Comparison of ENCODE assay signal across 2 cellular contexts in the genomic region with DNA sequence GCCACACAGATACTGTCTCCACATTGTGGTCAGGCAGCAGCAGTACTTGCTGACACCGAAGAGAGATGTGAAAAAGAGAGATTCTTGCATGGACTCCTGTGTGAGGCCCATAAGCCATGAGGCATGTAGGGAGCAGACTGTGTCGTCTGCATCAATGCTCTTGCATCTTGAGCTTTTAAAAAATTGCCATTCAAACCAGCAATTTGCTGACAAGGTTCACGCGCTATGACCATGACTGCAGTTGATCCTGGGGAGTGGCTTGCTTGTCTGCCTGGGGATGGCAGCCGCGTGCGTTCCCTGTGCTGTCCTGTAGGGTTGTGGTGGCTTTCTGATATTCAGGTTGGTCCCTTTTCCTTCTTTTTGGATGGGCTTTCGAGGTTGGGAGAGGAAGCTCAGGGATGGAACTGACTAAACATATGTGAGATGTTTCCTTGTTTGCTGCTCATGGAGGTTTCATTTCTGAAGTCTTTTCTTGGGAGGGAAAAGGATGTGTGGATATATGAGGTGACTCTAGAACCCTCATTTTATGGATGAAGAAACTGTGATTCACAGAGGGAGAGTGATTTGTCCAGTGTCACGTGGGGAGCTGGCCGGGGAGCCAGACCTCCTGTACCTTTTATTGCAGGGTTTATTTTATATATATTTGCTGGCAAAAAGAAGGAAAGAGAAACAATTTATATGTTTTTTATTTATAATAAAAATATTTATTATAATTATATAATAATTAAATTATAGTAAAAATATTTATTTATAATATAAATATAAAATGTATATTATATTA.
TF ChIP-seq lines count a peak whose summit lies in the region.

No MANE protein-coding gene starts in this region.

TF ChIP-seq in HEK293T, 16 proteins besides CTCF, POLR2A, EP300 and RAD21:
- TF ChIP-seq ZNF384 (IDR thresholded peaks at IDR 0.05) (no peak), TARDBP (IDR thresholded peaks at IDR 0.05) (no peak), NFRKB (IDR thresholded peaks at IDR 0.05) (no peak), ARNT (IDR thresholded peaks at IDR 0.05) (no peak), LEF1 (IDR thresholded peaks at IDR 0.05; ENCODE audit: borderline replicate concordance) (no peak), SUZ12 (IDR thresholded peaks at IDR 0.05) (no peak), FOXM1 (IDR thresholded peaks at IDR 0.05; ENCODE audit: borderline replicate concordance) (no peak), BHLHE40 (IDR thresholded peaks at IDR 0.05; ENCODE audit: borderline replicate concordance) (no peak), HDGF (IDR thresholded peaks at IDR 0.05; ENCODE audit: borderline replicate concordance) (no peak), FOXA1 (IDR thresholded peaks at IDR 0.05) (no peak), FOXK2 (IDR thresholded peaks at IDR 0.05) (no peak), L3MBTL2 (conservative IDR thresholded peaks at IDR 0.05) (no peak), ELF4 (IDR thresholded peaks at IDR 0.05) (no peak), SP1 (IDR thresholded peaks at IDR 0.05) (no peak), CTBP1 (IDR thresholded peaks at IDR 0.05; ENCODE audit: borderline replicate concordance) (no peak)
- TF ChIP-seq, protein P1, sequence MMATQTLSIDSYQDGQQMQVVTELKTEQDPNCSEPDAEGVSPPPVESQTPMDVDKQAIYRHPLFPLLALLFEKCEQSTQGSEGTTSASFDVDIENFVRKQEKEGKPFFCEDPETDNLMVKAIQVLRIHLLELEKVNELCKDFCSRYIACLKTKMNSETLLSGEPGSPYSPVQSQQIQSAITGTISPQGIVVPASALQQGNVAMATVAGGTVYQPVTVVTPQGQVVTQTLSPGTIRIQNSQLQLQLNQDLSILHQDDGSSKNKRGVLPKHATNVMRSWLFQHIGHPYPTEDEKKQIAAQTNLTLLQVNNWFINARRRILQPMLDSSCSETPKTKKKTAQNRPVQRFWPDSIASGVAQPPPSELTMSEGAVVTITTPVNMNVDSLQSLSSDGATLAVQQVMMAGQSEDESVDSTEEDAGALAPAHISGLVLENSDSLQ (IDR thresholded peaks at IDR 0.05), result no peak

TF ChIP-seq in HepG2, 621 proteins besides CTCF, POLR2A, EP300 and RAD21:
- TF ChIP-seq POGZ (CRISPR knock-in tag; IDR thresholded peaks at IDR 0.05) (0 out of 2 replicates have a peak, but pooled peaks have one; percentile 37), ZNF451 (CRISPR knock-in tag; IDR thresholded peaks at IDR 0.05) (no peak), TRIM24 (CRISPR knock-in tag; IDR thresholded peaks at IDR 0.05) (no peak), ZNF776 (CRISPR knock-in tag; IDR thresholded peaks at IDR 0.05) (no peak), NR2F2 (IDR thresholded peaks at IDR 0.05; ENCODE audit: borderline replicate concordance, low read depth) (no peak), MAZ (IDR thresholded peaks at IDR 0.05; ENCODE audit: borderline replicate concordance, low read depth, low read length) (no peak), MAZ (CRISPR knock-in tag; IDR thresholded peaks at IDR 0.05; ENCODE audit: low read depth) (no peak), ZNF720 (CRISPR knock-in tag; IDR thresholded peaks at IDR 0.05) (no peak), ZFY (CRISPR knock-in tag; IDR thresholded peaks at IDR 0.05) (no peak), ZNF766 (CRISPR knock-in tag; IDR thresholded peaks at IDR 0.05; ENCODE audit: borderline replicate concordance) (no peak), DNMT3B (CRISPR knock-in tag; conservative IDR thresholded peaks at IDR 0.05) (no peak), ZNF644 (CRISPR knock-in tag; IDR thresholded peaks at IDR 0.05; ENCODE audit: low read depth) (0 out of 2 replicates have a peak, but pooled peaks have one; percentile 19), ZSCAN12 (CRISPR knock-in tag; IDR thresholded peaks at IDR 0.05) (no peak), BRD4 (CRISPR knock-in tag; IDR thresholded peaks at IDR 0.05) (no peak), ZSCAN25 (CRISPR knock-in tag; IDR thresholded peaks at IDR 0.05) (no peak), ZNF772 (CRISPR knock-in tag; IDR thresholded peaks at IDR 0.05) (no peak), HOXA3 (CRISPR knock-in tag; IDR thresholded peaks at IDR 0.05) (0 out of 2 replicates have a peak, but pooled peaks have one; percentile 19), SIN3A (IDR thresholded peaks at IDR 0.05; ENCODE audit: borderline replicate concordance, low read depth, low read length) (no peak), KDM5B (CRISPR knock-in tag; IDR thresholded peaks at IDR 0.05; ENCODE audit: borderline replicate concordance) (no peak)
- TF ChIP-seq, protein P2, sequence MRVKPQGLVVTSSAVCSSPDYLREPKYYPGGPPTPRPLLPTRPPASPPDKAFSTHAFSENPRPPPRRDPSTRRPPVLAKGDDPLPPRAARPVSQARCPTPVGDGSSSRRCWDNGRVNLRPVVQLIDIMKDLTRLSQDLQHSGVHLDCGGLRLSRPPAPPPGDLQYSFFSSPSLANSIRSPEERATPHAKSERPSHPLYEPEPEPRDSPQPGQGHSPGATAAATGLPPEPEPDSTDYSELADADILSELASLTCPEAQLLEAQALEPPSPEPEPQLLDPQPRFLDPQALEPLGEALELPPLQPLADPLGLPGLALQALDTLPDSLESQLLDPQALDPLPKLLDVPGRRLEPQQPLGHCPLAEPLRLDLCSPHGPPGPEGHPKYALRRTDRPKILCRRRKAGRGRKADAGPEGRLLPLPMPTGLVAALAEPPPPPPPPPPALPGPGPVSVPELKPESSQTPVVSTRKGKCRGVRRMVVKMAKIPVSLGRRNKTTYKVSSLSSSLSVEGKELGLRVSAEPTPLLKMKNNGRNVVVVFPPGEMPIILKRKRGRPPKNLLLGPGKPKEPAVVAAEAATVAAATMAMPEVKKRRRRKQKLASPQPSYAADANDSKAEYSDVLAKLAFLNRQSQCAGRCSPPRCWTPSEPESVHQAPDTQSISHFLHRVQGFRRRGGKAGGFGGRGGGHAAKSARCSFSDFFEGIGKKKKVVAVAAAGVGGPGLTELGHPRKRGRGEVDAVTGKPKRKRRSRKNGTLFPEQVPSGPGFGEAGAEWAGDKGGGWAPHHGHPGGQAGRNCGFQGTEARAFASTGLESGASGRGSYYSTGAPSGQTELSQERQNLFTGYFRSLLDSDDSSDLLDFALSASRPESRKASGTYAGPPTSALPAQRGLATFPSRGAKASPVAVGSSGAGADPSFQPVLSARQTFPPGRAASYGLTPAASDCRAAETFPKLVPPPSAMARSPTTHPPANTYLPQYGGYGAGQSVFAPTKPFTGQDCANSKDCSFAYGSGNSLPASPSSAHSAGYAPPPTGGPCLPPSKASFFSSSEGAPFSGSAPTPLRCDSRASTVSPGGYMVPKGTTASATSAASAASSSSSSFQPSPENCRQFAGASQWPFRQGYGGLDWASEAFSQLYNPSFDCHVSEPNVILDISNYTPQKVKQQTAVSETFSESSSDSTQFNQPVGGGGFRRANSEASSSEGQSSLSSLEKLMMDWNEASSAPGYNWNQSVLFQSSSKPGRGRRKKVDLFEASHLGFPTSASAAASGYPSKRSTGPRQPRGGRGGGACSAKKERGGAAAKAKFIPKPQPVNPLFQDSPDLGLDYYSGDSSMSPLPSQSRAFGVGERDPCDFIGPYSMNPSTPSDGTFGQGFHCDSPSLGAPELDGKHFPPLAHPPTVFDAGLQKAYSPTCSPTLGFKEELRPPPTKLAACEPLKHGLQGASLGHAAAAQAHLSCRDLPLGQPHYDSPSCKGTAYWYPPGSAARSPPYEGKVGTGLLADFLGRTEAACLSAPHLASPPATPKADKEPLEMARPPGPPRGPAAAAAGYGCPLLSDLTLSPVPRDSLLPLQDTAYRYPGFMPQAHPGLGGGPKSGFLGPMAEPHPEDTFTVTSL (CRISPR knock-in tag; IDR thresholded peaks at IDR 0.05; ENCODE audit: borderline replicate concordance), result no peak
- TF ChIP-seq, protein P3, sequence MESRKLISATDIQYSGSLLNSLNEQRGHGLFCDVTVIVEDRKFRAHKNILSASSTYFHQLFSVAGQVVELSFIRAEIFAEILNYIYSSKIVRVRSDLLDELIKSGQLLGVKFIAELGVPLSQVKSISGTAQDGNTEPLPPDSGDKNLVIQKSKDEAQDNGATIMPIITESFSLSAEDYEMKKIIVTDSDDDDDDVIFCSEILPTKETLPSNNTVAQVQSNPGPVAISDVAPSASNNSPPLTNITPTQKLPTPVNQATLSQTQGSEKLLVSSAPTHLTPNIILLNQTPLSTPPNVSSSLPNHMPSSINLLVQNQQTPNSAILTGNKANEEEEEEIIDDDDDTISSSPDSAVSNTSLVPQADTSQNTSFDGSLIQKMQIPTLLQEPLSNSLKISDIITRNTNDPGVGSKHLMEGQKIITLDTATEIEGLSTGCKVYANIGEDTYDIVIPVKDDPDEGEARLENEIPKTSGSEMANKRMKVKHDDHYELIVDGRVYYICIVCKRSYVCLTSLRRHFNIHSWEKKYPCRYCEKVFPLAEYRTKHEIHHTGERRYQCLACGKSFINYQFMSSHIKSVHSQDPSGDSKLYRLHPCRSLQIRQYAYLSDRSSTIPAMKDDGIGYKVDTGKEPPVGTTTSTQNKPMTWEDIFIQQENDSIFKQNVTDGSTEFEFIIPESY (CRISPR knock-in tag; IDR thresholded peaks at IDR 0.05), result peak; percentile 98
